Comparison of ENCODE assay signal across 8 cellular contexts in the genomic region with DNA sequence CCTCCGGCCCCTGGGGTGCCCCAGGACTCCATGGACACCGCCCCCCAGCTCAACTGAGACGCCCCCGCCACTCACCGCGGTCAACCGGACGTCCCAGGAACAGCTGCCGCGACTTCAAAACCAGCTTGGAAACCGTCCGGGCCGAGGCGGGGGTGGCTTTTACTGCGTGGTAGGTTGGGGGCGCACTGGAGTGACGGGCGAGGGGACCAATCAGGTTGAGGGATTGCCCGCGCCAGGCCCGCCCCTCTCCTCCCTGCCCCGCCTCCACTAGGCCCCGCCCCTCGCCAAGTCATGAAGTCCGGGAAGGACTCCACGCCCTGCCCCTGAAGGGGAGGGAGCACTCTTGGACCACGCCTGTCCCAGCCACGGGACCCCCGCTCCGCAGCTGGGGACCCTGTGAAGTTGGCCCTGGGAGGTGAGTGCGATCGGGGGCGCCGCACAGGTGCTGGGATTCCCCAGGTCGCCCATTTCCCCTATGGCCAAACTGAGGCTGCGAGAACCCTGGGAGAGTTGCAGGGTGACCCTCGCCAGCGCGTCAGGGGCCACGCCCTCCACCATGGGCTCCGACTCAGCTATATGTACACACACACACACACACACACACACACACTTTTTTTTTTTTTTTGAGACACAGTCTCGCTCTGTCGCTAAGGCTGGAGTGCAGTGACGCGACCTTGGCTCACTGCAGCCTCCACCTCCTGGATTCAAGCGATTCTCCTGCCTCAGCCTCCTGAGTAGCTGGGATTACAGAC. TPM values are rescaled to one million over a fixed set of nuclear protein-coding genes. Genes with fewer than 3 reads are reported as not detected.
DNase-seq lines count a peak whose midpoint lies in the region; ATAC-seq and TF ChIP-seq lines count a peak whose summit lies in the region.

A gene with protein sequence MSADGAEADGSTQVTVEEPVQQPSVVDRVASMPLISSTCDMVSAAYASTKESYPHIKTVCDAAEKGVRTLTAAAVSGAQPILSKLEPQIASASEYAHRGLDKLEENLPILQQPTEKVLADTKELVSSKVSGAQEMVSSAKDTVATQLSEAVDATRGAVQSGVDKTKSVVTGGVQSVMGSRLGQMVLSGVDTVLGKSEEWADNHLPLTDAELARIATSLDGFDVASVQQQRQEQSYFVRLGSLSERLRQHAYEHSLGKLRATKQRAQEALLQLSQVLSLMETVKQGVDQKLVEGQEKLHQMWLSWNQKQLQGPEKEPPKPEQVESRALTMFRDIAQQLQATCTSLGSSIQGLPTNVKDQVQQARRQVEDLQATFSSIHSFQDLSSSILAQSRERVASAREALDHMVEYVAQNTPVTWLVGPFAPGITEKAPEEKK (minus strand): TSS at position 134 of the 752 bp plus-strand sequence. CDS start 6,273 bp downstream, outside the sequence.

- H3K9ac ChIP-seq in liver (ENCODE audit: low read depth in 1 of 2, low read length in 2 of 2) = peak within 1 kb of the TSS; percentile 75 to 92

- H3K27ac ChIP-seq in liver (ENCODE audit: low read depth in 1 of 2, low read length in 2 of 2) = peak within 1 kb of the TSS; percentile 82 to 85

- H3K36me3 ChIP-seq in liver (ENCODE audit: control insufficient read depth in 4 of 4, insufficient read depth in 3 of 4, low read depth in 1 of 4, low read length in 3 of 4) = peaks cover 0 to 2% (median under 1%) of the 10 kb centered on the region in 4 donors

- no peak for TF ChIP-seq CTCF in liver (IDR thresholded peaks at IDR 0.05; ENCODE audit: low read depth, low read length, missing input control)

- peak within 1 kb of the TSS; percentile 77 to 86 (median 82) for H3K4me3 ChIP-seq in liver (ENCODE audit: low read depth in 1 of 3, low read length in 3 of 3)

- peak; percentile 85 for ATAC-seq in HG02885 (IDR thresholded peaks at IDR 0.05; ENCODE audit: poor library complexity, unreplicated experiment)

- TF ChIP-seq RAD21 in liver (IDR thresholded peaks at IDR 0.05) = no peak

- WGBS in liver = 8% methylated on average over 46 of the region's 46 CpGs

- H3K27me3 ChIP-seq in liver (ENCODE audit: control insufficient read depth in 4 of 4, insufficient read depth in 4 of 4, low read length in 3 of 4) = no peaks in the 10 kb centered on the region

- peaks cover 0 to 14% (median 5%) of the 10 kb centered on the region in 4 donors for H3K4me1 ChIP-seq in liver (ENCODE audit: control insufficient read depth in 4 of 4, insufficient read depth in 4 of 4, low read length in 3 of 4)

- no peaks in the 10 kb centered on the region for H3K9me3 ChIP-seq in liver (ENCODE audit: control insufficient read depth in 4 of 4, low read length in 3 of 4)

- DNase-seq in NCI-H2081 (lab: John Stamatoyannopoulos, UW) (peak; percentile 42 to 50), NCI-H2081 treated with DMSO at 0.1 percent for 48 hours (lab: John Stamatoyannopoulos, UW) (no peak), NCI-H526 (lab: John Stamatoyannopoulos, UW) (peak; percentile 22 to 82), dermis blood vessel endothelial cell (peak; percentile 97)
- peak; percentile 91 to 92 for DNase-seq in activated CD4-positive, alpha-beta T cell treated with anti-CD3 and anti-CD28 coated beads, Interleukin-2, amount 50 U/mL, for 4 hours
- DNase-seq in stimulated activated CD4-positive, alpha-beta T cell treated with anti-CD3 and anti-CD28 coated beads, Interleukin-2, amount 100 ng/mL, for 48 hours = peak; percentile 96 to 98

TF ChIP-seq in liver, 16 proteins besides CTCF, POLR2A, EP300 and RAD21:
- peak in 1 of 2 donors; percentile 43 for TF ChIP-seq GABPA (IDR thresholded peaks at IDR 0.05 in 1 of 2, conservative IDR thresholded peaks at IDR 0.05 in 1 of 2)
- TF ChIP-seq JUND (IDR thresholded peaks at IDR 0.05) = no peak
- peak; percentile 41 for TF ChIP-seq YY1 (IDR thresholded peaks at IDR 0.05)
- TF ChIP-seq FOXA1 (IDR thresholded peaks at IDR 0.05) = no peak
- TF ChIP-seq NR2F2 (IDR thresholded peaks at IDR 0.05) = no peak
- TF ChIP-seq, protein P1, sequence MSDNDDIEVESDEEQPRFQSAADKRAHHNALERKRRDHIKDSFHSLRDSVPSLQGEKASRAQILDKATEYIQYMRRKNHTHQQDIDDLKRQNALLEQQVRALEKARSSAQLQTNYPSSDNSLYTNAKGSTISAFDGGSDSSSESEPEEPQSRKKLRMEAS (IDR thresholded peaks at IDR 0.05) = no peak
- TF ChIP-seq HNF4A (conservative IDR thresholded peaks at IDR 0.05) = peak in 1 of 2 donors; percentile 10
- TF ChIP-seq, protein P2, sequence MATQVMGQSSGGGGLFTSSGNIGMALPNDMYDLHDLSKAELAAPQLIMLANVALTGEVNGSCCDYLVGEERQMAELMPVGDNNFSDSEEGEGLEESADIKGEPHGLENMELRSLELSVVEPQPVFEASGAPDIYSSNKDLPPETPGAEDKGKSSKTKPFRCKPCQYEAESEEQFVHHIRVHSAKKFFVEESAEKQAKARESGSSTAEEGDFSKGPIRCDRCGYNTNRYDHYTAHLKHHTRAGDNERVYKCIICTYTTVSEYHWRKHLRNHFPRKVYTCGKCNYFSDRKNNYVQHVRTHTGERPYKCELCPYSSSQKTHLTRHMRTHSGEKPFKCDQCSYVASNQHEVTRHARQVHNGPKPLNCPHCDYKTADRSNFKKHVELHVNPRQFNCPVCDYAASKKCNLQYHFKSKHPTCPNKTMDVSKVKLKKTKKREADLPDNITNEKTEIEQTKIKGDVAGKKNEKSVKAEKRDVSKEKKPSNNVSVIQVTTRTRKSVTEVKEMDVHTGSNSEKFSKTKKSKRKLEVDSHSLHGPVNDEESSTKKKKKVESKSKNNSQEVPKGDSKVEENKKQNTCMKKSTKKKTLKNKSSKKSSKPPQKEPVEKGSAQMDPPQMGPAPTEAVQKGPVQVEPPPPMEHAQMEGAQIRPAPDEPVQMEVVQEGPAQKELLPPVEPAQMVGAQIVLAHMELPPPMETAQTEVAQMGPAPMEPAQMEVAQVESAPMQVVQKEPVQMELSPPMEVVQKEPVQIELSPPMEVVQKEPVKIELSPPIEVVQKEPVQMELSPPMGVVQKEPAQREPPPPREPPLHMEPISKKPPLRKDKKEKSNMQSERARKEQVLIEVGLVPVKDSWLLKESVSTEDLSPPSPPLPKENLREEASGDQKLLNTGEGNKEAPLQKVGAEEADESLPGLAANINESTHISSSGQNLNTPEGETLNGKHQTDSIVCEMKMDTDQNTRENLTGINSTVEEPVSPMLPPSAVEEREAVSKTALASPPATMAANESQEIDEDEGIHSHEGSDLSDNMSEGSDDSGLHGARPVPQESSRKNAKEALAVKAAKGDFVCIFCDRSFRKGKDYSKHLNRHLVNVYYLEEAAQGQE (IDR thresholded peaks at IDR 0.05) = no peak
- TF ChIP-seq TAF1 (conservative IDR thresholded peaks at IDR 0.05) = no peak
- peak; percentile 84 for TF ChIP-seq SP1 (IDR thresholded peaks at IDR 0.05)
- no peak for TF ChIP-seq FOXA2 (IDR thresholded peaks at IDR 0.05)
- TF ChIP-seq, protein P3, sequence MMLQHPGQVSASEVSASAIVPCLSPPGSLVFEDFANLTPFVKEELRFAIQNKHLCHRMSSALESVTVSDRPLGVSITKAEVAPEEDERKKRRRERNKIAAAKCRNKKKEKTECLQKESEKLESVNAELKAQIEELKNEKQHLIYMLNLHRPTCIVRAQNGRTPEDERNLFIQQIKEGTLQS (IDR thresholded peaks at IDR 0.05) = no peak
- TF ChIP-seq HNF4G (IDR thresholded peaks at IDR 0.05) = no peak
- TF ChIP-seq, protein P4, sequence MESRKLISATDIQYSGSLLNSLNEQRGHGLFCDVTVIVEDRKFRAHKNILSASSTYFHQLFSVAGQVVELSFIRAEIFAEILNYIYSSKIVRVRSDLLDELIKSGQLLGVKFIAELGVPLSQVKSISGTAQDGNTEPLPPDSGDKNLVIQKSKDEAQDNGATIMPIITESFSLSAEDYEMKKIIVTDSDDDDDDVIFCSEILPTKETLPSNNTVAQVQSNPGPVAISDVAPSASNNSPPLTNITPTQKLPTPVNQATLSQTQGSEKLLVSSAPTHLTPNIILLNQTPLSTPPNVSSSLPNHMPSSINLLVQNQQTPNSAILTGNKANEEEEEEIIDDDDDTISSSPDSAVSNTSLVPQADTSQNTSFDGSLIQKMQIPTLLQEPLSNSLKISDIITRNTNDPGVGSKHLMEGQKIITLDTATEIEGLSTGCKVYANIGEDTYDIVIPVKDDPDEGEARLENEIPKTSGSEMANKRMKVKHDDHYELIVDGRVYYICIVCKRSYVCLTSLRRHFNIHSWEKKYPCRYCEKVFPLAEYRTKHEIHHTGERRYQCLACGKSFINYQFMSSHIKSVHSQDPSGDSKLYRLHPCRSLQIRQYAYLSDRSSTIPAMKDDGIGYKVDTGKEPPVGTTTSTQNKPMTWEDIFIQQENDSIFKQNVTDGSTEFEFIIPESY (IDR thresholded peaks at IDR 0.05) = no peak
- TF ChIP-seq EGR1 (IDR thresholded peaks at IDR 0.05; ENCODE audit: low read depth in 2 of 2) = peak; percentile 66 to 86
- TF ChIP-seq RXRA (IDR thresholded peaks at IDR 0.05) = no peak

RNA-seq across cellular contexts. Expression of the gene that starts here (rescaled TPM):
- total RNA-seq in dermis blood vessel endothelial cell = 111 and 167 TPM in 2 replicates
- 10 to 100 TPM; 22.3 to 30.2 TPM for total RNA-seq in liver
- polyA plus RNA-seq in liver = 10 to 100 TPM; 16.9 to 19.2 TPM
